Comparison of ENCODE assay signal across 18 cellular contexts in genomic region chr20:21234324-21234723, GRCh38.
"Had no signal": no experiment of that assay in that cellular context is flagged by ENCODE, and none has a peak within 500 bp of the region (broad histone marks: within the 10 kb centered on the region; RNA-seq: fewer than 3 reads in every experiment).

No MANE protein-coding gene starts in this region.

- H3K27me3 ChIP-seq: brain microvascular endothelial cell, neutrophil, pancreas, transverse colon, vagina had no signal

- H3K4me1 ChIP-seq: pancreas, vagina had no signal

- H3K9me3 ChIP-seq: neutrophil, pancreas, transverse colon, vagina had no signal

- H3K27ac ChIP-seq: brain microvascular endothelial cell, neutrophil, pancreas, transverse colon, vagina had no signal

- H3K36me3 ChIP-seq: brain microvascular endothelial cell had no signal

- H3K27ac Mint-ChIP-seq: activated CD4-positive, alpha-beta memory T cell treated with anti-CD3 and anti-CD28 coated beads for 36 hours; activated CD4-positive, alpha-beta T cell treated with anti-CD3 and anti-CD28 coated beads for 36 hours; activated T-helper 17 cell treated with anti-CD3 and anti-CD28 coated beads, Interleukin-2, amount 50 U/mL, for 72 hours; naive thymus-derived CD4-positive, alpha-beta T cell had no signal

- H3K4me3 ChIP-seq: pancreas, transverse colon, vagina had no signal

- H3K9me3 Mint-ChIP-seq: activated CD4-positive, alpha-beta memory T cell treated with anti-CD3 and anti-CD28 coated beads for 36 hours; activated T-helper 17 cell treated with anti-CD3 and anti-CD28 coated beads, Interleukin-2, amount 50 U/mL, for 72 hours; central memory CD8-positive, alpha-beta T cell; naive thymus-derived CD4-positive, alpha-beta T cell had no signal

- H3K4me3 Mint-ChIP-seq: activated CD4-positive, alpha-beta memory T cell treated with anti-CD3 and anti-CD28 coated beads for 36 hours; activated CD4-positive, alpha-beta T cell treated with anti-CD3 and anti-CD28 coated beads for 36 hours; activated T-helper 17 cell treated with anti-CD3 and anti-CD28 coated beads, Interleukin-2, amount 50 U/mL, for 72 hours; central memory CD8-positive, alpha-beta T cell; naive thymus-derived CD4-positive, alpha-beta T cell had no signal

- ATAC-seq: activated CD4-positive, alpha-beta T cell treated with anti-CD3 and anti-CD28 coated beads for 36 hours; activated T-helper 17 cell treated with anti-CD3 and anti-CD28 coated beads, Interleukin-2, amount 50 U/mL, for 72 hours; naive thymus-derived CD4-positive, alpha-beta T cell; pancreas had no signal

- H3K27me3 Mint-ChIP-seq: activated CD4-positive, alpha-beta memory T cell treated with anti-CD3 and anti-CD28 coated beads for 36 hours; activated CD4-positive, alpha-beta T cell treated with anti-CD3 and anti-CD28 coated beads for 36 hours; activated T-helper 17 cell treated with anti-CD3 and anti-CD28 coated beads, Interleukin-2, amount 50 U/mL, for 72 hours; central memory CD8-positive, alpha-beta T cell; naive thymus-derived CD4-positive, alpha-beta T cell had no signal

- DNase-seq: activated CD4-positive, alpha-beta memory T cell treated with anti-CD3 and anti-CD28 coated beads for 36 hours; activated CD4-positive, alpha-beta T cell treated with anti-CD3 and anti-CD28 coated beads for 36 hours; activated naive CD4-positive, alpha-beta T cell treated with Interleukin-2 at 50 U/mL for 16 hours; activated T-cell treated with anti-CD3 and anti-CD28 coated beads for 4 hours; brain microvascular endothelial cell; cortex of kidney; effector CD4-positive, alpha-beta T cell; mesendoderm; naive thymus-derived CD4-positive, alpha-beta T cell; pancreas; stimulated activated naive CD4-positive, alpha-beta T cell treated with Interleukin-2 at 50 U/mL for 16 hours; SW 1271; T-helper 2 cell; transverse colon had no signal
